17 cellular contexts compared by ENCODE assay signal in the genomic region with DNA sequence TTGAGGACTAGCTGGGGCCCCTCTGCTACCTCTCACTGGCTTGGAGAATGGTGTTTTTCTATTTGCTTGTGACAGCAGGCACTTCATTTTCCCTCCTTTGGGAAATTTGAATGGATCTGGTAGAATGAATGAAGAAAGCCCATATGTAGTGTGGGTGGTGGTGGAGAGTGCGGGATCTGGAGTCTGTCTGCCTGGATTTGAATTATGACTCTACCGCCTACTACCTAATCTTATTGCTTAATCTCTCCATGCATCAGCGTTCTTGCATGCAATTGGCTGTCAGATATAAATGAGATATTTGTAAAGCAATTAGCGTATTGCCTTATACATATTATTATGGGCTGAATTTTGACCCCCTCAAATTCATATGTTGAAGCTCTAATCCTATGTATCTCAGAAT.
"Had no signal": no experiment of that assay in that cellular context is flagged by ENCODE, and none has a peak within 500 bp of the region (broad histone marks: within the 10 kb centered on the region; RNA-seq: fewer than 3 reads in every experiment).

No MANE protein-coding gene starts in this region.

- H3K4me3 ChIP-seq: cardiac muscle cell, dorsolateral prefrontal cortex, left lung, mucosa of descending colon, right atrium auricular region, spleen, stomach, testis, upper lobe of right lung had no signal

- DNase-seq: activated B cell treated with CpG ODN at 0.5 μM for 24 hours; activated CD4-positive, alpha-beta T cell treated with anti-CD3 and anti-CD28 coated beads for 48 hours; activated CD8-positive, alpha-beta memory T cell treated with anti-CD3 and anti-CD28 coated beads, Interleukin-2, amount 50 U/mL, for 4 hours; activated CD8-positive, alpha-beta T cell treated with anti-CD3 and anti-CD28 coated beads, Interleukin-2, amount 10 ng/mL, durations not matched to agents 7 days and 5 days; endodermal cell; kidney; left lung; mammary epithelial cell; naive thymus-derived CD4-positive, alpha-beta T cell; spleen; stomach; testis; upper lobe of right lung had no signal

- ATAC-seq: activated CD8-positive, alpha-beta T cell treated with anti-CD3 and anti-CD28 coated beads, Interleukin-2, amount 10 ng/mL, durations not matched to agents 7 days and 5 days; naive thymus-derived CD4-positive, alpha-beta T cell had no signal
